Comparison of ENCODE assay signal across 1 cellular context in the genomic region with DNA sequence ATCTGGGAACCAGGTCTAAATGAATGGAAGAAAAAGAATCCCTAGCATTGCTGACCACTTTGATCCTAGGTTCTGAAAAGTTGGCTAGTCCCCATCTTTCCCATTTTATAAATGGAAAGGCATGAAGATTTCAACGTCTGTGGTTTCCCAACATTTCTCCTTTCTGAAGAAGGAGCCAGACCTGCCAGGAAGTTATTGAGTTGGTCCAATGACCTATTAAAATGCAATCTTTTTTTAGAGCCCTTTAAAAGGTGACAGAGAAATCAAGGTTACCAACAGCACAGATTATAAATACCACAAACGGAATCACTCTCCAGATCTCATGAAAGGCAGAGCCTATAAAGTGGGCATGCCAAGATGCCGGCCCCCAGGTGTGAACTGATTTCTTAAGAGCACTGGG.
TF ChIP-seq lines count a peak whose summit lies in the region.

No MANE protein-coding gene starts in this region.

TF ChIP-seq in IMR-90, 13 proteins besides CTCF, POLR2A, EP300 and RAD21:
- TF ChIP-seq, protein P1, sequence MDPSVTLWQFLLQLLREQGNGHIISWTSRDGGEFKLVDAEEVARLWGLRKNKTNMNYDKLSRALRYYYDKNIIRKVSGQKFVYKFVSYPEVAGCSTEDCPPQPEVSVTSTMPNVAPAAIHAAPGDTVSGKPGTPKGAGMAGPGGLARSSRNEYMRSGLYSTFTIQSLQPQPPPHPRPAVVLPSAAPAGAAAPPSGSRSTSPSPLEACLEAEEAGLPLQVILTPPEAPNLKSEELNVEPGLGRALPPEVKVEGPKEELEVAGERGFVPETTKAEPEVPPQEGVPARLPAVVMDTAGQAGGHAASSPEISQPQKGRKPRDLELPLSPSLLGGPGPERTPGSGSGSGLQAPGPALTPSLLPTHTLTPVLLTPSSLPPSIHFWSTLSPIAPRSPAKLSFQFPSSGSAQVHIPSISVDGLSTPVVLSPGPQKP (IDR thresholded peaks at IDR 0.05; ENCODE audit: borderline replicate concordance, low read depth, low read length): no peak
- TF ChIP-seq MXI1 (IDR thresholded peaks at IDR 0.05; ENCODE audit: borderline replicate concordance, low read depth, low read length): no peak
- TF ChIP-seq BHLHE40 (IDR thresholded peaks at IDR 0.05; ENCODE audit: low read depth, low read length): no peak
- TF ChIP-seq RCOR1 (IDR thresholded peaks at IDR 0.05; ENCODE audit: insufficient replicate concordance, low read length): no peak
TF ChIP-seq in IMR-90: peak in this region for 0.
